Comparison of ENCODE assay signal across 23 cellular contexts in genomic region chr22:17844150-17844549, GRCh38.
"Had no signal": no experiment of that assay in that cellular context is flagged by ENCODE, and none has a peak within 500 bp of the region (broad histone marks: within the 10 kb centered on the region; RNA-seq: fewer than 3 reads in every experiment).

No MANE protein-coding gene starts in this region.

- ATAC-seq: activated CD4-positive, CD25-positive, alpha-beta regulatory T cell treated with anti-CD3 and anti-CD28 coated beads, Interleukin-2, amount 50 U/mL, for 24 hours; activated CD8-positive, alpha-beta memory T cell treated with anti-CD3 and anti-CD28 coated beads, Interleukin-2, amount 10 ng/mL, durations not matched to agents 7 days and 5 days; activated CD8-positive, alpha-beta T cell treated with anti-CD3 and anti-CD28 coated beads for 36 hours; left colon; lower lobe of right lung; naive thymus-derived CD4-positive, alpha-beta T cell; T-cell had no signal

- H3K4me1 Mint-ChIP-seq: neural crest cell had no signal

- H3K36me3 ChIP-seq: brain microvascular endothelial cell had no signal

- H3K9me3 ChIP-seq: lower lobe of right lung had no signal

- H3K27ac ChIP-seq: brain microvascular endothelial cell, lower lobe of right lung, VCaP had no signal

- H3K4me3 Mint-ChIP-seq: activated CD4-positive, alpha-beta T cell treated with anti-CD3 and anti-CD28 coated beads, Interleukin-2, amount 10 ng/mL, durations not matched to agents 7 days and 5 days; activated CD8-positive, alpha-beta memory T cell treated with anti-CD3 and anti-CD28 coated beads, Interleukin-2, amount 10 ng/mL, durations not matched to agents 7 days and 5 days; activated CD8-positive, alpha-beta T cell treated with anti-CD3 and anti-CD28 coated beads for 36 hours; dendritic cell treated with granulocyte-macrophage colony-stimulating factor and Interleukin-4, amounts not matched to agents 40 ng/mL and 50 ng/mL, for 4 days; neural crest cell; stimulated activated naive CD8-positive, alpha-beta T cell treated with anti-CD3 and anti-CD28 coated beads, Interleukin-15, Interleukin-2, amounts not matched to agents 100 ng/mL and 50 ng/mL, for 24 hours; T-helper 2 cell treated with Interferon-gamma antibody and Interleukin-4, amounts not matched to agents 5 μg/mL and 100 μg/mL, for 36 hours; type B pancreatic cell had no signal

- H3K27me3 Mint-ChIP-seq: activated CD4-positive, alpha-beta T cell treated with anti-CD3 and anti-CD28 coated beads, Interleukin-2, amount 10 ng/mL, durations not matched to agents 7 days and 5 days; activated CD8-positive, alpha-beta memory T cell treated with anti-CD3 and anti-CD28 coated beads, Interleukin-2, amount 10 ng/mL, durations not matched to agents 7 days and 5 days; activated CD8-positive, alpha-beta T cell treated with anti-CD3 and anti-CD28 coated beads for 36 hours; dendritic cell treated with granulocyte-macrophage colony-stimulating factor and Interleukin-4, amounts not matched to agents 40 ng/mL and 50 ng/mL, for 4 days; naive thymus-derived CD4-positive, alpha-beta T cell; stimulated activated naive CD8-positive, alpha-beta T cell treated with anti-CD3 and anti-CD28 coated beads, Interleukin-15, Interleukin-2, amounts not matched to agents 100 ng/mL and 50 ng/mL, for 24 hours; T-cell; type B pancreatic cell had no signal

- H3K27ac Mint-ChIP-seq: activated CD8-positive, alpha-beta memory T cell treated with anti-CD3 and anti-CD28 coated beads, Interleukin-2, amount 10 ng/mL, durations not matched to agents 7 days and 5 days; activated CD8-positive, alpha-beta T cell treated with anti-CD3 and anti-CD28 coated beads for 36 hours; dendritic cell treated with granulocyte-macrophage colony-stimulating factor and Interleukin-4, amounts not matched to agents 40 ng/mL and 50 ng/mL, for 4 days; T-helper 2 cell treated with Interferon-gamma antibody and Interleukin-4, amounts not matched to agents 5 μg/mL and 100 μg/mL, for 36 hours; type B pancreatic cell had no signal

- H3K27me3 ChIP-seq: brain microvascular endothelial cell had no signal

- H3K9me3 Mint-ChIP-seq: activated CD4-positive, alpha-beta T cell treated with anti-CD3 and anti-CD28 coated beads, Interleukin-2, amount 10 ng/mL, durations not matched to agents 7 days and 5 days; activated CD8-positive, alpha-beta T cell treated with anti-CD3 and anti-CD28 coated beads for 36 hours; dendritic cell treated with granulocyte-macrophage colony-stimulating factor and Interleukin-4, amounts not matched to agents 40 ng/mL and 50 ng/mL, for 4 days; neural crest cell; stimulated activated naive CD8-positive, alpha-beta T cell treated with anti-CD3 and anti-CD28 coated beads, Interleukin-15, Interleukin-2, amounts not matched to agents 100 ng/mL and 50 ng/mL, for 24 hours; T-cell; T-helper 2 cell treated with Interferon-gamma antibody and Interleukin-4, amounts not matched to agents 5 μg/mL and 100 μg/mL, for 36 hours; type B pancreatic cell had no signal

- H3K4me3 ChIP-seq: lower lobe of right lung had no signal

- DNase-seq: activated CD4-positive, alpha-beta T cell treated with anti-CD3 and anti-CD28 coated beads, Interleukin-2, amount 10 ng/mL, durations not matched to agents 7 days and 5 days; activated CD8-positive, alpha-beta memory T cell treated with anti-CD3 and anti-CD28 coated beads, Interleukin-2, amount 10 ng/mL, durations not matched to agents 7 days and 5 days; activated CD8-positive, alpha-beta T cell treated with anti-CD3 and anti-CD28 coated beads for 36 hours; activated effector memory CD4-positive, alpha-beta T cell treated with anti-CD3 and anti-CD28 coated beads, Interleukin-2, amount 50 U/mL, for 16 hours; activated naive CD4-positive, alpha-beta T cell treated with anti-CD3 and anti-CD28 coated beads, Interleukin-2, amount 50 U/mL, for 16 hours; activated T-cell treated with anti-CD3 and anti-CD28 coated beads for 4 hours; aorta; brain microvascular endothelial cell; caudate nucleus; effector CD4-positive, alpha-beta T cell; left colon; lower lobe of right lung; naive thymus-derived CD4-positive, alpha-beta T cell; posterior cingulate gyrus; stimulated activated CD4-positive, alpha-beta T cell treated with anti-CD3 and anti-CD28 coated beads, Interleukin-4, amount 100 ng/mL, for 24 hours; T-cell had no signal

- H3K36me3 Mint-ChIP-seq: activated CD8-positive, alpha-beta memory T cell treated with anti-CD3 and anti-CD28 coated beads, Interleukin-2, amount 10 ng/mL, durations not matched to agents 7 days and 5 days had no signal
